8 cellular contexts compared by ENCODE assay signal in the genomic region with DNA sequence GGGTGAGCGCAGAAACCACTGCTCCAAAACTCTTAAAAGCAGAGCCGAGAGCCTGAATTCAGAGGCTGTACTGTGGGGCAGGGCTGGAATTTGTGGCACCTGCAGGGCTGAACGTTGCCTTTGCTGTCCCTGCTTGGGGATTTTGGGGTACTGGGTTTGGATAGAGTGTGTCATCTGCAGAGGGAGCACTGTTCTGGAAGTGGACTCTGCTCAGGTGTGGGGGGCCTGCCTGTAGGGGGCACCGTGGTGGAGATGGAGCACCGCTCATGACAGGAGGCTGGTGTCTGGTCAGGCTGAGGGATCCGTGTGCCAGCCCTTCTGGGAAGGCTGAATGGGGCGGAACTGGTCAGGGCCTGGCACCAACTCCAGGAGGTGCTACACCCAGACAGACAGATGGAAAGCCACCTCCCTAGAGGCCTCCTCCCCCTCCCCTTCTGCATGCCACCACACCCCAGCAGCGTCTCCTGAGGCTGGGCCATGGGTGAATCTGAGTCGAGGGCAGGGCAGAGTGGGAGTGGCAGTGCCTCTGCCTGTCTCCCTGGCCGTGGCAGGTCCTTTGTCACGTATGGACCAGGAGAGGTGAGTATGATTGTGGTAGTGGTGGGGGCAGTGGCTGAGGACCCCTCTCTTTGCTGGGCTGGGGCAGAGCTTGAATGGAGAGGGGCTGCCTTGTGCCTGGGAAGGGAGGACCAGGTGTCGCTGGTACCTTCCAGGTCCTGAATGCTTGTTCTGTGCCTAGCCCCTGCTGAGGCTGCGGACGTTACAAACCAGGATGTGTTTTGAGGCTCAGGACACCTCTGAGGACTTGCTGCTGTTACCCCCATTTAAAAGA. TPM values are rescaled to one million over a fixed set of nuclear protein-coding genes. Genes with fewer than 3 reads are reported as not detected.
DNase-seq lines count a peak whose midpoint lies in the region; ATAC-seq and TF ChIP-seq lines count a peak whose summit lies in the region.
"Not testable (repeated sequence)": the region's sequence is repeated elsewhere in the genome, so short reads cannot be mapped to it uniquely, and the experiment has no call there.

No MANE protein-coding gene starts in this region.

- H3K27ac Mint-ChIP-seq in glutamatergic neuron (ENCODE audit: unreplicated experiment) = peak overlapping the region; percentile 48

- H3K4ac ChIP-seq in neuronal stem cell (ENCODE audit: low read length) = peak overlapping the region; percentile 37

- H3K4me3 ChIP-seq in DOHH2 (ENCODE audit: low read length); RWPE2 (ENCODE audit: severe bottlenecking); right lobe of liver; neuronal stem cell (ENCODE audit: low read length in 2 of 2); tibial nerve: not testable (repeated sequence)
- peak overlapping the region in 1 of 3 donors; percentile 46 for H3K4me3 ChIP-seq in breast epithelium

- H3K27me3 Mint-ChIP-seq in glutamatergic neuron (ENCODE audit: unreplicated experiment) = not testable (repeated sequence)

- not testable (repeated sequence) for H3F3A ChIP-seq in DOHH2 (ENCODE audit: control insufficient read depth, insufficient read depth)

- H2BK15ac ChIP-seq in neuronal stem cell (ENCODE audit: low read length) = not testable (repeated sequence)

- ATAC-seq in RWPE2 (ENCODE audit: low read depth) (peak; percentile 26; the same call in 2 of the 3 replicates), right lobe of liver (peak in 3 of 4 donors; percentile 13 to 51 (median 13))

- H2BK5ac ChIP-seq in neuronal stem cell (ENCODE audit: low read length) = peak overlapping the region; percentile 39

- peak overlapping the region; percentile 31 for H3K23ac ChIP-seq in neuronal stem cell (ENCODE audit: low read depth, low read length, poor library complexity)

- not testable (repeated sequence) for H3K27me3 ChIP-seq in DOHH2 (ENCODE audit: control insufficient read depth, low read length); RWPE2 (ENCODE audit: insufficient read depth, poor library complexity, severe bottlenecking); breast epithelium; right lobe of liver; neuronal stem cell (ENCODE audit: control insufficient read depth in 3 of 3, insufficient read depth in 3 of 3, low read depth in 1 of 3, low read length in 3 of 3); tibial nerve

- H2AFZ ChIP-seq in neuronal stem cell (ENCODE audit: low read length) = not testable (repeated sequence)

- not testable (repeated sequence) for H3K9ac ChIP-seq in neuronal stem cell (ENCODE audit: low read depth, low read length, poor library complexity)

- TF ChIP-seq CTCF in DOHH2 (IDR thresholded peaks at IDR 0.05; ENCODE audit: low read depth, low read length, poor library complexity, severe bottlenecking) = peak; percentile 50
- TF ChIP-seq CTCF in RWPE2 (IDR thresholded peaks at IDR 0.05; ENCODE audit: poor library complexity, severe bottlenecking); breast epithelium (IDR thresholded peaks at IDR 0.05); right lobe of liver (IDR thresholded peaks at IDR 0.05); tibial nerve (IDR thresholded peaks at IDR 0.05): not testable (repeated sequence)
- TF ChIP-seq CTCF in glutamatergic neuron (IDR thresholded peaks at IDR 0.05; ENCODE audit: partially characterized antibody, unreplicated experiment) = peak; percentile 21

- not testable (repeated sequence) for H3K36me3 Mint-ChIP-seq in glutamatergic neuron (ENCODE audit: unreplicated experiment)

- not testable (repeated sequence) for H3K4me2 ChIP-seq in DOHH2 (ENCODE audit: low read length); neuronal stem cell (ENCODE audit: insufficient read depth, low read length, poor library complexity, severe bottlenecking)

- intact Hi-C loops in breast epithelium (cut with DNase I; ENCODE audit: low total_unique reads); right lobe of liver (cut with DNase I): not testable (repeated sequence)

- not testable (repeated sequence) for H2BK12ac ChIP-seq in neuronal stem cell (ENCODE audit: low read length)

- H3K27ac ChIP-seq in DOHH2 (ENCODE audit: low read depth, low read length); RWPE2 (ENCODE audit: poor library complexity, severe bottlenecking); right lobe of liver; neuronal stem cell (replicated peaks; ENCODE audit: low read length): not testable (repeated sequence)
- H3K27ac ChIP-seq in breast epithelium (peak overlapping the region; percentile 71 to 88), tibial nerve (peak overlapping the region in 3 of 4 donors; percentile 13 to 64 (median 59))

- DNase-seq in HT-29 (ENCODE audit: low spot score) = peak; percentile 80
- DNase-seq in RWPE2 (ENCODE audit: low spot score); glutamatergic neuron; neuronal stem cell (ENCODE audit: low spot score); tibial nerve (ENCODE audit: low spot score in 2 of 2): not testable (repeated sequence)
- peak in 1 of 2 donors; percentile 52 for DNase-seq in breast epithelium (ENCODE audit: low spot score in 2 of 2)
- DNase-seq in right lobe of liver = peak in 2 of 3 donors; percentile 48 to 52

- not testable (repeated sequence) for H2AK5ac ChIP-seq in neuronal stem cell (ENCODE audit: low read depth, low read length)

- H3K9me3 ChIP-seq in DOHH2 (ENCODE audit: control insufficient read depth, insufficient read depth, low read length); RWPE2 (ENCODE audit: severe bottlenecking); breast epithelium; right lobe of liver; neuronal stem cell (replicated peaks in 1 of 2; ENCODE audit: control insufficient read depth in 2 of 2, insufficient read depth in 1 of 2, low read depth in 1 of 2, low read length in 2 of 2); tibial nerve: not testable (repeated sequence)

- H4K8ac ChIP-seq in neuronal stem cell (ENCODE audit: low read depth, low read length) = not testable (repeated sequence)

- not testable (repeated sequence) for H3K9me2 ChIP-seq in DOHH2 (replicated peaks; ENCODE audit: control insufficient read depth, low read length)

- not testable (repeated sequence) for H3K79me2 ChIP-seq in DOHH2 (ENCODE audit: control insufficient read depth, low read length)

- H3K4me1 ChIP-seq in DOHH2 (ENCODE audit: control insufficient read depth, low read length) = peaks cover 13% of the 10 kb centered on the region
- H3K4me1 ChIP-seq in RWPE2 (ENCODE audit: insufficient read depth, poor library complexity, severe bottlenecking); breast epithelium: not testable (repeated sequence)
- H3K4me1 ChIP-seq in right lobe of liver = peaks cover 0 to 48% (median 20%) of the 10 kb centered on the region in 4 donors
- peaks cover 5 to 23% of the 10 kb centered on the region in 2 donors for H3K4me1 ChIP-seq in neuronal stem cell (ENCODE audit: control insufficient read depth in 2 of 2, insufficient read depth in 1 of 2, low read depth in 1 of 2, low read length in 2 of 2)
- peaks cover 4 to 64% (median 23%) of the 10 kb centered on the region in 4 donors for H3K4me1 ChIP-seq in tibial nerve

- H2BK120ac ChIP-seq in neuronal stem cell (ENCODE audit: low read depth, low read length) = not testable (repeated sequence)

- H3K36me3 ChIP-seq in DOHH2 (ENCODE audit: control insufficient read depth, low read length); RWPE2 (ENCODE audit: low read depth); breast epithelium; right lobe of liver; neuronal stem cell (replicated peaks in 1 of 2; ENCODE audit: control insufficient read depth in 2 of 2, insufficient read depth in 2 of 2, low read length in 2 of 2); tibial nerve: not testable (repeated sequence)

- peak overlapping the region; percentile 64 for H3K18ac ChIP-seq in neuronal stem cell (ENCODE audit: low read length)

- peaks cover 13% of the 10 kb centered on the region for H3K4me1 Mint-ChIP-seq in glutamatergic neuron (ENCODE audit: low read depth, unreplicated experiment)

- TF ChIP-seq EP300 in tibial nerve (IDR thresholded peaks at IDR 0.05) = not testable (repeated sequence)

- H3K9me3 Mint-ChIP-seq in glutamatergic neuron (ENCODE audit: unreplicated experiment) = not testable (repeated sequence)

- not testable (repeated sequence) for H3K4me3 Mint-ChIP-seq in glutamatergic neuron (ENCODE audit: unreplicated experiment)

- peak overlapping the region; percentile 53 for H4K91ac ChIP-seq in neuronal stem cell (ENCODE audit: low read depth, low read length, poor library complexity)

- not testable (repeated sequence) for H3K14ac ChIP-seq in neuronal stem cell (ENCODE audit: low read length)

- not testable (repeated sequence) for H3K79me1 ChIP-seq in neuronal stem cell (ENCODE audit: low read depth, low read length)

- H4K20me1 ChIP-seq in DOHH2 (ENCODE audit: control insufficient read depth, insufficient read depth, low read depth, low read length) = not testable (repeated sequence)

- WGBS in right lobe of liver (ENCODE audit: insufficient coverage, low coverage, low lambda C conversion rate, missing lambda C conversion rate) = 74% methylated on average over 3 of the region's 14 CpGs
- no CpG with 5 or more reads among the region's 14 CpGs for WGBS in neuronal stem cell (ENCODE audit: extremely low coverage in 2 of 2, insufficient read length in 2 of 2, insufficient replicate concordance in 1 of 2), 2 donors
- 69 to 74% methylated on average over 10 to 13 of the region's 14 CpGs for WGBS in tibial nerve, 2 donors

- not testable (repeated sequence) for TF ChIP-seq POLR2A in breast epithelium (IDR thresholded peaks at IDR 0.05); right lobe of liver (IDR thresholded peaks at IDR 0.05); tibial nerve (IDR thresholded peaks at IDR 0.05)

RNA-seq across cellular contexts. Expression of a gene that starts 11.6 kb away (rescaled TPM):
- 140 and 158 TPM in 2 replicates for total RNA-seq in HT-29 (2014; rRNA removed; shearing (Covaris generic))
- total RNA-seq in breast epithelium (10 to 100 TPM; 17.6 to 36.2 (median 32.8) TPM), glutamatergic neuron (ENCODE audit: unreplicated experiment) (10.4 TPM), right lobe of liver (10 to 100 TPM in 4 of 6 experiments, 1 to 10 TPM in 2; 7.0 to 25.6 (median 17.5) TPM), tibial nerve (100 to 1,000 TPM in 2 of 4 donors, 10 to 100 TPM in 2; 68.1 to 162 (median 122) TPM)
- polyA plus RNA-seq in neuronal stem cell (2013, experiment 1 of 2) = 12.7 TPM
- polyA plus RNA-seq in neuronal stem cell (2013, experiment 2 of 2) = 11.2 TPM
